In the genomic region with DNA sequence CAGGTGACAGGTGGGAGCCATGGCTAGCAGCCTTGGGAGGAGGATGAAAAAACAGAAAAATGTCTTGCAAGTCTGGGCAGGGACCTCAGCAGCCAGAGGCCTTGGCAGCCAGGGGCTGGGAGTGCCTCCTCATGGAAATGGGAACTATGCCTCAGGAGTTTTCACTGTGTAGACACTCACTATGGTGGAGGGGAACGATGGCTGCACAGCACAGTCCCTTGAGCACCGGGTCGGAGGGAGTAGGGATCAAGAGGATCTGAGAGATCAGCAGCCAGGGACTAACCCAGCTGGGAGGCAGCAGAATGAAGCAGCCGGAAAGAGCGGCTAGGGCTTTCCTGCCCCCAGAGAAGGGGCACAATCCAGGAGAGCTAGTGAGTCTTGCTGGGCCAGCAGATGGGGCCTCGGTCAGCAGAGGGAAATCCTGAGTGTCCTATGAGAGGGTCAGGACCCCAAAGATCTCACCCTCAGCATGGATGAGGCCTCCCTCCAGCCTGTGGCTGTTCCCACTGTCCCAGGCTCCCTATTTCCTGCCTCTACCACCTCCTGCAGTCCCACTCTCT, we compare ENCODE assay signal across 11 cellular contexts. TPM values are rescaled to one million over a fixed set of nuclear protein-coding genes. Genes with fewer than 3 reads are reported as not detected.
DNase-seq lines count a peak whose midpoint lies in the region; ATAC-seq and TF ChIP-seq lines count a peak whose summit lies in the region.
"Had no signal": no experiment of that assay in that cellular context is flagged by ENCODE, and none has a peak within 500 bp of the region (broad histone marks: within the 10 kb centered on the region; RNA-seq: fewer than 3 reads in every experiment).

No MANE protein-coding gene starts in this region.

- peaks cover 52% of the 10 kb centered on the region for H3K4me1 ChIP-seq in SJSA1 (replicated peaks)
- H3K4me1 ChIP-seq in psoas muscle = peaks cover 62% of the 10 kb centered on the region

- H3K27me3 ChIP-seq in SJSA1 (replicated peaks) = no peaks in the 10 kb centered on the region
- no peaks in the 10 kb centered on the region for H3K27me3 ChIP-seq in psoas muscle (ENCODE audit: insufficient read depth in 3 of 3, low read length in 2 of 3)

- H3K4me3 ChIP-seq in SJSA1 (no peak overlapping the region), psoas muscle (no peak overlapping the region)

- H3K27ac ChIP-seq in C4-2B = peak overlapping the region; percentile 95
- H3K27ac ChIP-seq in SJSA1 = peak overlapping the region; percentile 98
- H3K27ac ChIP-seq in psoas muscle = peak overlapping the region; percentile 97

- no peaks in the 10 kb centered on the region for H3K36me3 ChIP-seq in SJSA1
- no peaks in the 10 kb centered on the region for H3K36me3 ChIP-seq in psoas muscle (ENCODE audit: insufficient read depth in 1 of 2, low read depth in 1 of 2)

- WGBS in psoas muscle, 3 donors = 68 to 87% (median 74%) methylated on average over 6 of the region's 6 CpGs

- ATAC-seq in esophagus mucosa = peak; percentile 56
- ATAC-seq in psoas muscle = no peak
- ATAC-seq in HG03442 (IDR thresholded peaks at IDR 0.05; ENCODE audit: unreplicated experiment) = no peak

- H3K9me3 ChIP-seq in SJSA1 (replicated peaks) = no peaks in the 10 kb centered on the region
- no peaks in the 10 kb centered on the region for H3K9me3 ChIP-seq in psoas muscle

- DNase-seq in SJSA1 (ENCODE audit: low read depth in 1 of 2, low spot score in 2 of 2) (peak in 1 of 2 experiments; percentile 44), psoas muscle (no peak), NCI-H2227 (lab: John Stamatoyannopoulos, UW; ENCODE audit: unreplicated experiment) (no peak), NCI-H1048 (lab: John Stamatoyannopoulos, UW) (no peak), kidney glomerular epithelial cell (lab: John Stamatoyannopoulos, UW) (no peak)
- DNase-seq: dermis blood vessel endothelial cell, KG1, naive B cell had no signal

- intact Hi-C loops in psoas muscle (cut with DNase I) = loop anchor here in 1 of 2 donors (5.0 kb wide), 1 partner anchor 109 kb away; no protein-coding TSS in a partner anchor

- no peak for TF ChIP-seq CTCF in C4-2B (conservative IDR thresholded peaks at IDR 0.05)
- no peak for TF ChIP-seq CTCF in psoas muscle (IDR thresholded peaks at IDR 0.05)

RNA-seq across cellular contexts. Expression of gene FTH1, which starts 6.2 kb away (rescaled TPM):
- total RNA-seq in SJSA1 (2014; rRNA removed; shearing (Covaris generic)) = 603 and 707 TPM in 2 replicates
- total RNA-seq in esophagus mucosa = 911 TPM
- 1,000 to 10,000 TPM; 2,269 to 5,499 (median 3,297) TPM for total RNA-seq in psoas muscle
- over 10,000 TPM in 1 of 3 donors, 1,000 to 10,000 TPM in 2; 2,316 to 16,176 (median 3,132) TPM for polyA plus RNA-seq in psoas muscle

RNA-seq across cellular contexts. Expression of gene BEST1, which starts 23.5 kb away (rescaled TPM):
- 0.74 TPM in 1 of 2 replicates, not detected in the other for total RNA-seq in SJSA1 (2014; rRNA removed; shearing (Covaris generic))
- total RNA-seq in esophagus mucosa = 0.44 TPM
- 1 to 10 TPM in 2 of 4 donors, under 1 TPM in 2; 0.81 to 2.1 (median 1.2) TPM for total RNA-seq in psoas muscle
- polyA plus RNA-seq in psoas muscle = 1 to 10 TPM; 1.3 to 9.8 (median 1.5) TPM
- total RNA-seq: dermis blood vessel endothelial cell had no signal

RNA-seq across cellular contexts. Expression of gene RAB3IL1, which starts 56.3 kb away (rescaled TPM):
- total RNA-seq in SJSA1 (2014; rRNA removed; shearing (Covaris generic)) = 1.8 and 3.0 TPM in 2 replicates
- total RNA-seq in esophagus mucosa (0.88 TPM), psoas muscle (1 to 10 TPM; 4.9 to 5.9 (median 4.9) TPM)
- 1 to 10 TPM; 1.7 to 5.1 (median 3.5) TPM for polyA plus RNA-seq in psoas muscle
